In genomic region chr20:33095902-33096584, GRCh38 we compare ENCODE assay signal across 8 cellular contexts. TPM values are rescaled to one million over a fixed set of nuclear protein-coding genes. Genes with fewer than 3 reads are reported as not detected.
A peak's percentile ranks its signal among the peaks of the same experiment; 100 is the strongest.
DNase-seq lines count a peak whose midpoint lies in the region; TF ChIP-seq lines count a peak whose summit lies in the region.
"Not testable (repeated sequence)": the region's sequence is repeated elsewhere in the genome, so short reads cannot be mapped to it uniquely, and the experiment has no call there.

No MANE protein-coding gene starts in this region.

- H3K27ac Mint-ChIP-seq in activated naive CD8-positive, alpha-beta T cell treated with anti-CD3 and anti-CD28 coated beads for 36 hours = not testable (repeated sequence)

- TF ChIP-seq CTCF in foreskin fibroblast (IDR thresholded peaks at IDR 0.05; ENCODE audit: low read depth, low read length) = peak; percentile 65

- H3K27me3 Mint-ChIP-seq in activated naive CD8-positive, alpha-beta T cell treated with anti-CD3 and anti-CD28 coated beads for 36 hours = not testable (repeated sequence)

- POLR2A ChIA-PET in HEK293T (lab: Yijun Ruan, JAX) = not testable (repeated sequence)

- not testable (repeated sequence) for H3K36me3 Mint-ChIP-seq in activated naive CD8-positive, alpha-beta T cell treated with anti-CD3 and anti-CD28 coated beads for 36 hours

- H3K4me3 ChIP-seq in foreskin fibroblast (ENCODE audit: low read depth in 1 of 2, low read length in 2 of 2) = not testable (repeated sequence)

- H3K4me1 Mint-ChIP-seq in activated naive CD8-positive, alpha-beta T cell treated with anti-CD3 and anti-CD28 coated beads for 36 hours = not testable (repeated sequence)

- peak; percentile 94 for DNase-seq in COLO829 (ENCODE audit: low spot score)
- DNase-seq in HEK293T (ENCODE audit: extremely low spot score) = peak; percentile 82
- peak; percentile 69 for DNase-seq in NCI-H2196 (lab: John Stamatoyannopoulos, UW; ENCODE audit: unreplicated experiment)
- peak; percentile 83 to 97 for DNase-seq in SW 1271 (lab: John Stamatoyannopoulos, UW)
- peak; percentile 25 for DNase-seq in activated naive CD8-positive, alpha-beta T cell treated with anti-CD3 and anti-CD28 coated beads for 36 hours
- DNase-seq in foreskin fibroblast = peak; percentile 30 to 63
- peak; percentile 46 for DNase-seq in middle frontal gyrus (ENCODE audit: extremely low spot score, low spot score)
- peak; percentile 8 for DNase-seq in stimulated activated CD8-positive, alpha-beta memory T cell treated with anti-CD3 and anti-CD28 coated beads, Interleukin-4, amount 100 ng/mL, for 24 hours (ENCODE audit: low read depth)

- CTCF ChIA-PET in HEK293T (lab: Yijun Ruan, JAX) = interaction anchor here (0.7 to 1.4 kb wide), 9 partner anchors 9 to 198 kb away, joined by 3 to 6 read pairs (median 4); no protein-coding TSS in a partner anchor

- not testable (repeated sequence) for H3K4me3 Mint-ChIP-seq in activated naive CD8-positive, alpha-beta T cell treated with anti-CD3 and anti-CD28 coated beads for 36 hours

- H3K9me3 Mint-ChIP-seq in activated naive CD8-positive, alpha-beta T cell treated with anti-CD3 and anti-CD28 coated beads for 36 hours = not testable (repeated sequence)

RNA-seq across cellular contexts. Expression of gene BPIFB4, which starts 16.6 kb away (rescaled TPM):
- not detected for total RNA-seq in activated naive CD8-positive, alpha-beta T cell treated with anti-CD3 and anti-CD28 coated beads for 36 hours

RNA-seq across cellular contexts. Expression of gene BPIFB3, which starts 42.3 kb away (rescaled TPM):
- not detected for total RNA-seq in activated naive CD8-positive, alpha-beta T cell treated with anti-CD3 and anti-CD28 coated beads for 36 hours

Comparison
In these comparisons a context has a peak if more than half of its experiments do, and no peak if none do; other contexts are left out.
1. DNase-seq: peak in every context shown above with its lines; median percentile 94 in COLO829; 90 in SW 1271; 82 in HEK293T; 69 in NCI-H2196; 46 in foreskin fibroblast; 46 in middle frontal gyrus; 25 in activated naive CD8-positive, alpha-beta T cell treated with anti-CD3 and anti-CD28 coated beads for 36 hours; 8 in stimulated activated CD8-positive, alpha-beta memory T cell treated with anti-CD3 and anti-CD28 coated beads, Interleukin-4, amount 100 ng/mL, for 24 hours.